Comparison of ENCODE assay signal across 22 cellular contexts in the genomic region with DNA sequence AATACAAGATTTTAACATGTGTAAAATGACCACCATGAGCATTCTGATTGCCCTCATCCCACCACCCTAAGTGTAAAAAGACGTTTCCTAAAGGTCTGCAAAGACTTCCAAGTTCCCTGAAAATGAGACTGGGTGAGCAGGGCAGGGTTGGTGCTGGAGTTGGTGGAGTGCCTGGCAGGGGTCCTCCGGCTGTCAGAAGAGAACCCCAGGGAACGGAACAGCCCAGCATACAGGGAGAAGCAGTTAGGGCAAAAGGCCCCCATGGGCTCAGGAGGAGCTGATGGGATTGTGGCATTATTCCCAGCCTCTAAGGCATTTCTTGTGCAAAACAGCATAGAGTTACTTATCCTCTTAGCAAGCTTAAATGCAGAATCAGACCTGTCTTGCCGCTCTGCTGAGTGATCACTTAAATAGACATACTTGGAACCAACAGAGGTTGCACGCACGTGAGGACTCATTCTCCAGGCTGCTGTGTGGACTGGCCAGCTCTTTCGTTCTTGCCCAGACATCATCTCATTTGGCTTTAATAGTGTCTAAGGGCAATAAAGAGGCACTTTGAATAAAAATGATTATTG. TPM values are rescaled to one million over a fixed set of nuclear protein-coding genes. Genes with fewer than 3 reads are reported as not detected.
DNase-seq lines count a peak whose midpoint lies in the region; ATAC-seq and TF ChIP-seq lines count a peak whose summit lies in the region.
"Had no signal": no experiment of that assay in that cellular context is flagged by ENCODE, and none has a peak within 500 bp of the region (broad histone marks: within the 10 kb centered on the region; RNA-seq: fewer than 3 reads in every experiment).

No MANE protein-coding gene starts in this region.

- peaks cover 21% of the 10 kb centered on the region for H3K9me3 Mint-ChIP-seq in MCF 10A (ENCODE audit: unreplicated experiment)
- H3K9me3 Mint-ChIP-seq in natural killer cell treated with Interleukin-12 subunit alpha and Interleukin-12 subunit beta and Interleukin-15 and Interleukin-18, amount 100 ng/mL, for 72 hours, result no peaks in the 10 kb centered on the region

- no peak for TF ChIP-seq POLR2A in breast epithelium (IDR thresholded peaks at IDR 0.05)

- H3K27ac Mint-ChIP-seq in MCF 10A (ENCODE audit: low read depth, unreplicated experiment), result peak overlapping the region; percentile 41
- H3K27ac Mint-ChIP-seq in natural killer cell treated with Interleukin-12 subunit alpha and Interleukin-12 subunit beta and Interleukin-15 and Interleukin-18, amount 100 ng/mL, for 72 hours, result no peak overlapping the region
- H3K27ac Mint-ChIP-seq: CD8-positive, alpha-beta T cell had no signal

- POLR2A ChIA-PET in MCF 10A (lab: Yijun Ruan, JAX), result no interaction called here

- intact Hi-C loops in MCF 10A (cut with micrococcal nuclease) (no loop called here), breast epithelium (cut with DNase I; ENCODE audit: low total_unique reads) (no loop called here), upper lobe of right lung (cut with DNase I) (no loop called here), cardiac septum (cut with DNase I) (no loop called here)

- DNase-seq in MCF 10A (ENCODE audit: unreplicated experiment) (no peak), breast epithelium (ENCODE audit: low spot score in 2 of 2) (no peak), NCI-H82 treated with DMSO at 0.1 percent for 48 hours (lab: John Stamatoyannopoulos, UW; ENCODE audit: unreplicated experiment) (peak; percentile 43), fibroblast of peridontal ligament (ENCODE audit: extremely low read depth) (peak; percentile 7), upper lobe of right lung (peak; percentile 23), cardiac septum (ENCODE audit: low spot score) (no peak), GF-D8 (lab: John Stamatoyannopoulos, UW) (no peak)
- DNase-seq in natural killer cell treated with Interleukin-12 subunit alpha and Interleukin-12 subunit beta and Interleukin-15 and Interleukin-18, amount 100 ng/mL, for 72 hours (ENCODE audit: low spot score), result no peak
- DNase-seq: AML-193; C1 segment of cervical spinal cord; CD8-positive, alpha-beta T cell; EL; GOT3; Karpas-422; NCI-H1436; NCI-H1930; NCI-H2171; NCI-H345; NCI-H524; NCI-H774 had no signal

- H3K36me3 Mint-ChIP-seq in MCF 10A (ENCODE audit: insufficient read depth, unreplicated experiment), result peaks cover 46% of the 10 kb centered on the region
- peaks cover 19% of the 10 kb centered on the region for H3K36me3 Mint-ChIP-seq in natural killer cell treated with Interleukin-12 subunit alpha and Interleukin-12 subunit beta and Interleukin-15 and Interleukin-18, amount 100 ng/mL, for 72 hours

- H3K27ac ChIP-seq in breast epithelium (peak overlapping the region in 1 of 2 donors; percentile 54), upper lobe of right lung (no peak overlapping the region)

- H3K36me3 ChIP-seq in breast epithelium, result no peaks in the 10 kb centered on the region
- no peaks in the 10 kb centered on the region for H3K36me3 ChIP-seq in upper lobe of right lung

- BruUV-seq in MCF 10A (replicated peaks; lab: Mats Ljungman, UMichigan), result no TSS peak

- no peaks in the 10 kb centered on the region for H3K4me1 Mint-ChIP-seq in MCF 10A (ENCODE audit: insufficient read depth, unreplicated experiment)
- no peaks in the 10 kb centered on the region for H3K4me1 Mint-ChIP-seq in natural killer cell treated with Interleukin-12 subunit alpha and Interleukin-12 subunit beta and Interleukin-15 and Interleukin-18, amount 100 ng/mL, for 72 hours (ENCODE audit: low read depth in 2 of 2)

- no peak for TF ChIP-seq CTCF in MCF 10A (IDR thresholded peaks at IDR 0.05; ENCODE audit: unreplicated experiment)
- no peak for TF ChIP-seq CTCF in breast epithelium (IDR thresholded peaks at IDR 0.05)
- no peak for TF ChIP-seq CTCF in upper lobe of right lung (IDR thresholded peaks at IDR 0.05)

- H3K9me3 ChIP-seq in breast epithelium, result peaks cover 6 to 8% of the 10 kb centered on the region in 2 donors
- H3K9me3 ChIP-seq in upper lobe of right lung, result peaks cover 5% of the 10 kb centered on the region

- H3K4me1 ChIP-seq in breast epithelium (no peaks in the 10 kb centered on the region), upper lobe of right lung (no peaks in the 10 kb centered on the region)

- CTCF ChIA-PET in MCF 10A (lab: Yijun Ruan, JAX), result no interaction called here

- H3K4me3 ChIP-seq in breast epithelium, result no peak overlapping the region
- H3K4me3 ChIP-seq in upper lobe of right lung, result no peak overlapping the region

- no peak for ATAC-seq in upper lobe of right lung
- no peak for ATAC-seq in natural killer cell treated with Interleukin-12 subunit alpha and Interleukin-12 subunit beta and Interleukin-15 and Interleukin-18, amount 100 ng/mL, for 72 hours
- ATAC-seq: CD8-positive, alpha-beta T cell; HCT116; Right ventricle myocardium inferior had no signal

- H3K4me3 Mint-ChIP-seq in MCF 10A (ENCODE audit: unreplicated experiment), result no peak overlapping the region
- H3K4me3 Mint-ChIP-seq in natural killer cell treated with Interleukin-12 subunit alpha and Interleukin-12 subunit beta and Interleukin-15 and Interleukin-18, amount 100 ng/mL, for 72 hours, result no peak overlapping the region
- H3K4me3 Mint-ChIP-seq: CD8-positive, alpha-beta T cell had no signal

- no peaks in the 10 kb centered on the region for H3K27me3 Mint-ChIP-seq in MCF 10A (ENCODE audit: insufficient read depth, unreplicated experiment)
- H3K27me3 Mint-ChIP-seq in natural killer cell treated with Interleukin-12 subunit alpha and Interleukin-12 subunit beta and Interleukin-15 and Interleukin-18, amount 100 ng/mL, for 72 hours, result no peaks in the 10 kb centered on the region

- no peaks in the 10 kb centered on the region for H3K27me3 ChIP-seq in breast epithelium
- no peaks in the 10 kb centered on the region for H3K27me3 ChIP-seq in upper lobe of right lung

RNA-seq across cellular contexts. Expression of gene XYLB, which starts 36.0 kb away (rescaled TPM):
- total RNA-seq in MCF 10A (2022) (4.4 and 6.6 TPM in 2 replicates), breast epithelium (1 to 10 TPM; 5.2 to 7.9 (median 6.7) TPM), upper lobe of right lung (3.1 TPM), cardiac septum (0.46 TPM)
- total RNA-seq in natural killer cell treated with Interleukin-12 subunit alpha and Interleukin-12 subunit beta and Interleukin-15 and Interleukin-18, amount 100 ng/mL, for 72 hours, result 10 to 100 TPM in 1 of 2 donors, 1 to 10 TPM in 1; 3.8 to 11.4 TPM

Comparison
In these comparisons a context has a peak if more than half of its experiments do, and no peak if none do; other contexts are left out.
1. DNase-seq: peak in NCI-H82 treated with DMSO at 0.1 percent for 48 hours (single experiment), fibroblast of peridontal ligament (single experiment) and upper lobe of right lung (single experiment); none in MCF 10A (single experiment), breast epithelium (0 of 2), cardiac septum (single experiment), GF-D8 (single experiment) and natural killer cell treated with Interleukin-12 subunit alpha and Interleukin-12 subunit beta and Interleukin-15 and Interleukin-18, amount 100 ng/mL, for 72 hours (single experiment).